Comparison of ENCODE assay signal across 23 cellular contexts in genomic region chr12:100743060-100743459, GRCh38. TPM values are rescaled to one million over a fixed set of nuclear protein-coding genes. Genes with fewer than 3 reads are reported as not detected.
DNase-seq lines count a peak whose midpoint lies in the region; ATAC-seq, FAIRE-seq and TF ChIP-seq lines count a peak whose summit lies in the region.
"Had no signal": no experiment of that assay in that cellular context is flagged by ENCODE, and none has a peak within 500 bp of the region (broad histone marks: within the 10 kb centered on the region; RNA-seq: fewer than 3 reads in every experiment).

No MANE protein-coding gene starts in this region.

- intact Hi-C loops in kidney (cut with DNase I) = no loop called here
- intact Hi-C loops in CD4-positive, alpha-beta memory T cell (cut with micrococcal nuclease) = loop anchor here (10.0 kb wide), 1 partner anchor 1698 kb away; no protein-coding TSS in a partner anchor

- no peak for ATAC-seq in WTC11
- no peak for ATAC-seq in HG02970 (IDR thresholded peaks at IDR 0.05; ENCODE audit: low FRiP score, unreplicated experiment)
- ATAC-seq: CD8-positive, alpha-beta T cell; GM12878 had no signal

- 0 out of 2 replicates have a peak, but pooled peaks cover 2% of the 10 kb centered on the region for H3K4me1 Mint-ChIP-seq in WTC11
- no peaks in the 10 kb centered on the region for H3K4me1 Mint-ChIP-seq in CD4-positive, alpha-beta memory T cell
- H3K4me1 Mint-ChIP-seq: CD14-positive monocyte; CD4-positive, CD25-positive, alpha-beta regulatory T cell had no signal

- DNase-seq in WTC11 (ENCODE audit: low spot score) (no peak), kidney (no peak), small intestine (no peak)
- DNase-seq in CD4-positive, alpha-beta memory T cell = no peak
- DNase-seq in activated T-cell treated with anti-CD3 and anti-CD28 coated beads, Interleukin-2, amount 50 U/mL, for 48 hours = no peak
- DNase-seq: ACHN; BE2C; C1 segment of cervical spinal cord; Caco-2; Calu3; CD4-positive, CD25-positive, alpha-beta regulatory T cell; CD8-positive, alpha-beta T cell; DMS79 treated with DMSO at 0.1 percent for 48 hours; GDM1 had no signal

- H3K27ac ChIP-seq in kidney (ENCODE audit: low read depth in 2 of 2, low read length in 2 of 2) = no peak overlapping the region
- no peak overlapping the region for H3K27ac ChIP-seq in small intestine (ENCODE audit: low read depth in 1 of 2, low read length in 1 of 2)
- H3K27ac ChIP-seq in CD4-positive, alpha-beta memory T cell (ENCODE audit: low read depth, low read length) = no peak overlapping the region
- H3K27ac ChIP-seq: 22Rv1, BLaER1 had no signal

- no peaks in the 10 kb centered on the region for H3K36me3 Mint-ChIP-seq in WTC11
- no peaks in the 10 kb centered on the region for H3K36me3 Mint-ChIP-seq in CD4-positive, alpha-beta memory T cell
- H3K36me3 Mint-ChIP-seq: CD14-positive monocyte; CD4-positive, CD25-positive, alpha-beta regulatory T cell; CD8-positive, alpha-beta T cell had no signal

- no peak overlapping the region for H3K9ac ChIP-seq in kidney (ENCODE audit: low read length in 2 of 2)
- H3K9ac ChIP-seq: BLaER1 had no signal

- peak; percentile 23 for FAIRE-seq in A204.1 (lab: Jason Lieb, UNC)
- peak; percentile 44 for FAIRE-seq in kidney (lab: Jason Lieb, UNC)
- FAIRE-seq in small intestine (lab: Jason Lieb, UNC) = peak; percentile 15
- FAIRE-seq: GM12878, GM12892, GM18507 had no signal

- H3K27me3 ChIP-seq in small intestine (ENCODE audit: control insufficient read depth in 2 of 2, insufficient read depth in 2 of 2, low read length in 2 of 2) = peaks cover 0 to 3% of the 10 kb centered on the region in 2 donors
- no peaks in the 10 kb centered on the region for H3K27me3 ChIP-seq in CD4-positive, alpha-beta memory T cell (ENCODE audit: insufficient read depth, low read length)
- H3K27me3 ChIP-seq: BE2C, BLaER1 had no signal

- no peaks in the 10 kb centered on the region for H3K4me1 ChIP-seq in kidney (ENCODE audit: control insufficient read depth in 1 of 2, insufficient read depth in 1 of 2, low read depth in 1 of 2, low read length in 2 of 2)
- no peaks in the 10 kb centered on the region for H3K4me1 ChIP-seq in small intestine (ENCODE audit: control insufficient read depth in 2 of 2, insufficient read depth in 1 of 2, low read depth in 1 of 2, low read length in 1 of 2)
- H3K4me1 ChIP-seq in CD4-positive, alpha-beta memory T cell (ENCODE audit: insufficient read depth, low read length) = no peaks in the 10 kb centered on the region
- H3K4me1 ChIP-seq: BE2C, BLaER1, Caco-2 had no signal

- CTCF ChIA-PET in WTC11 (lab: Charles Lee) = interaction anchor here (3.3 kb wide), 1 partner anchor 71 kb away, joined by 22 read pairs; no protein-coding TSS in a partner anchor
- CTCF ChIA-PET in CD4-positive, alpha-beta memory T cell (lab: Charles Lee; ENCODE audit: partially characterized antibody) = interaction anchor here (1.0 kb wide), 2 partner anchors 13 to 513 kb away, joined by 3 read pairs; no protein-coding TSS in a partner anchor

- H3K27me3 Mint-ChIP-seq in WTC11 (ENCODE audit: low read depth) = no peaks in the 10 kb centered on the region
- H3K27me3 Mint-ChIP-seq in CD4-positive, alpha-beta memory T cell = no peaks in the 10 kb centered on the region

- no peaks in the 10 kb centered on the region for H3K9me3 ChIP-seq in kidney (ENCODE audit: control insufficient read depth in 1 of 2, low read length in 2 of 2)
- H3K9me3 ChIP-seq in small intestine (ENCODE audit: control insufficient read depth, low read depth) = no peaks in the 10 kb centered on the region
- no peaks in the 10 kb centered on the region for H3K9me3 ChIP-seq in CD4-positive, alpha-beta memory T cell (ENCODE audit: control insufficient read depth in 1 of 2, low read length in 2 of 2)
- H3K9me3 ChIP-seq: BE2C, BLaER1, Caco-2 had no signal

- 73 to 88% (median 76%) methylated on average over 1 of the region's 1 CpG for WGBS in small intestine, 3 donors

- H3K27ac Mint-ChIP-seq in WTC11 = no peak overlapping the region
- no peak overlapping the region for H3K27ac Mint-ChIP-seq in CD4-positive, alpha-beta memory T cell
- H3K27ac Mint-ChIP-seq: CD14-positive monocyte; CD4-positive, CD25-positive, alpha-beta regulatory T cell; CD8-positive, alpha-beta T cell had no signal

- no peak overlapping the region for H3K4me3 Mint-ChIP-seq in WTC11
- H3K4me3 Mint-ChIP-seq in CD4-positive, alpha-beta memory T cell = no peak overlapping the region
- H3K4me3 Mint-ChIP-seq: CD14-positive monocyte; CD4-positive, CD25-positive, alpha-beta regulatory T cell; CD8-positive, alpha-beta T cell had no signal

- TF ChIP-seq CTCF in WTC11 (IDR thresholded peaks at IDR 0.05) = no peak
- TF ChIP-seq CTCF in kidney (IDR thresholded peaks at IDR 0.05; ENCODE audit: borderline replicate concordance, extremely low read depth, insufficient read depth) = no peak

- peaks cover 9% of the 10 kb centered on the region for H3K9me3 Mint-ChIP-seq in WTC11
- H3K9me3 Mint-ChIP-seq in CD4-positive, alpha-beta memory T cell = peaks cover 0 to 13% (median 1%) of the 10 kb centered on the region in 8 donors

- POLR2A ChIA-PET in WTC11 (lab: Charles Lee) = interaction anchor here (0.5 kb wide), 1 partner anchor 20 kb away, joined by 3 read pairs; no protein-coding TSS in a partner anchor
- POLR2A ChIA-PET in CD4-positive, alpha-beta memory T cell (lab: Charles Lee; ENCODE audit: partially characterized antibody) = no interaction called here

- H3K4me3 ChIP-seq in kidney (ENCODE audit: low read length in 2 of 2) = no peak overlapping the region
- no peak overlapping the region for H3K4me3 ChIP-seq in small intestine (ENCODE audit: low read depth in 1 of 2, low read length in 2 of 2)
- H3K4me3 ChIP-seq in CD4-positive, alpha-beta memory T cell (ENCODE audit: low read length in 2 of 2) = no peak overlapping the region
- H3K4me3 ChIP-seq: BLaER1, GM12878 had no signal

- H3K36me3 ChIP-seq in kidney (ENCODE audit: control insufficient read depth in 1 of 2, insufficient read depth in 2 of 2, low read length in 2 of 2) (no peaks in the 10 kb centered on the region), small intestine (ENCODE audit: control insufficient read depth in 2 of 2, insufficient read depth in 2 of 2, low read length in 2 of 2) (no peaks in the 10 kb centered on the region)
- H3K36me3 ChIP-seq in CD4-positive, alpha-beta memory T cell (ENCODE audit: insufficient read depth, low read length) = no peaks in the 10 kb centered on the region
- H3K36me3 ChIP-seq: BE2C, BLaER1 had no signal

TF ChIP-seq in WTC11, 78 proteins besides CTCF, POLR2A, EP300 and RAD21:
- TF ChIP-seq, protein P1, sequence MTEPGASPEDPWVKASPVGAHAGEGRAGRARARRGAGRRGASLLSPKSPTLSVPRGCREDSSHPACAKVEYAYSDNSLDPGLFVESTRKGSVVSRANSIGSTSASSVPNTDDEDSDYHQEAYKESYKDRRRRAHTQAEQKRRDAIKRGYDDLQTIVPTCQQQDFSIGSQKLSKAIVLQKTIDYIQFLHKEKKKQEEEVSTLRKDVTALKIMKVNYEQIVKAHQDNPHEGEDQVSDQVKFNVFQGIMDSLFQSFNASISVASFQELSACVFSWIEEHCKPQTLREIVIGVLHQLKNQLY (CRISPR knock-in tag; IDR thresholded peaks at IDR 0.05) = no peak
- no peak for TF ChIP-seq ZNF121 (CRISPR knock-in tag; IDR thresholded peaks at IDR 0.05)
- peak; percentile 96 for TF ChIP-seq HMGA2 (CRISPR knock-in tag; IDR thresholded peaks at IDR 0.05)
- TF ChIP-seq, protein P2, sequence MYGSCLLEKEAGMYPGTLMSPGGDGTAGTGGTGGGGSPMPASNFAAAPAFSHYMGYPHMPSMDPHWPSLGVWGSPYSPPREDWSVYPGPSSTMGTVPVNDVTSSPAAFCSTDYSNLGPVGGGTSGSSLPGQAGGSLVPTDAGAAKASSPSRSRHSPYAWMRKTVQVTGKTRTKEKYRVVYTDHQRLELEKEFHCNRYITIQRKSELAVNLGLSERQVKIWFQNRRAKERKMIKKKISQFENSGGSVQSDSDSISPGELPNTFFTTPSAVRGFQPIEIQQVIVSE (CRISPR knock-in tag; IDR thresholded peaks at IDR 0.05; ENCODE audit: borderline replicate concordance) = no peak

RNA-seq across cellular contexts. Expression of gene ANO4, which starts 51.5 kb away (rescaled TPM):
- total RNA-seq in WTC11 (2021) (1.8 to 2.6 TPM (median 2.2 TPM) in 3 replicates), kidney (2.9 TPM)
- polyA plus RNA-seq in kidney (ENCODE audit: insufficient read depth, low read depth, low replicate concordance) (0.82 TPM), small intestine (under 1 TPM in 2 of 3 donors, not detected in 1; 0.03 to 0.54 TPM)
- not detected for total RNA-seq in CD4-positive, alpha-beta memory T cell
- polyA plus RNA-seq in CD4-positive, alpha-beta memory T cell = not detected
- total RNA-seq: A172; CD4-positive, CD25-positive, alpha-beta regulatory T cell; CD8-positive, alpha-beta T cell; GM12878 had no signal
- polyA plus RNA-seq: CD14-positive monocyte; CD4-positive, CD25-positive, alpha-beta regulatory T cell; GM12878 had no signal
